23 cellular contexts compared by ENCODE assay signal in the genomic region with DNA sequence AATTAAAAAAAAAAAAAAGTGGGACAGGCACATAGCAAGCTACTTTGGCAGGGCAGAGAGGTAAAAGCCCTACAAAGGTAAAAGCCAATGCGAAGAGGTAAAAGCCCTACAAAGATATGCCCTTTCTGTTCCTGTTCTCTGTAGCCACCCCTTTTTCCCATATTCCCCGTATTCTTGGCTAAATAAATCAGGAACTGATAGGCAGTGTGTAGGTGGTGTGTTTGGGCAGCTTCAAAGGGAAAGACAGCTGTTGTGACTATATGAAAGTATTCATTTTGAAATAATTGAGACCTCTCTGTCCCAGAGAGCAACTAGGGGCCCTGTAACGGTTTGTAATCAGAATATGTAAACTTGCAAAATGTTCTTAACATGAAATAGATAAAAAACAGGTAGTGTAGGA.
"Had no signal": no experiment of that assay in that cellular context is flagged by ENCODE, and none has a peak within 500 bp of the region (broad histone marks: within the 10 kb centered on the region; RNA-seq: fewer than 3 reads in every experiment).

No MANE protein-coding gene starts in this region.

- H3K4me2 ChIP-seq: hepatocyte had no signal

- H3K36me3 Mint-ChIP-seq: memory B cell; naive thymus-derived CD4-positive, alpha-beta T cell had no signal

- H3K9me3 Mint-ChIP-seq: memory B cell; nephron; stimulated activated naive CD8-positive, alpha-beta T cell treated with anti-CD3 and anti-CD28 coated beads, Interleukin-15, amount 100 ng/mL, for 72 hours had no signal

- H3K27me3 Mint-ChIP-seq: memory B cell; stimulated activated naive CD8-positive, alpha-beta T cell treated with anti-CD3 and anti-CD28 coated beads, Interleukin-15, amount 100 ng/mL, for 72 hours had no signal

- H3K4me3 Mint-ChIP-seq: memory B cell; naive thymus-derived CD4-positive, alpha-beta T cell; nephron; stimulated activated naive CD8-positive, alpha-beta T cell treated with anti-CD3 and anti-CD28 coated beads, Interleukin-15, amount 100 ng/mL, for 72 hours had no signal

- H3K79me2 ChIP-seq: hepatocyte had no signal

- ATAC-seq: heart left ventricle; left lobe of liver; mucosa of descending colon; naive thymus-derived CD4-positive, alpha-beta T cell; psoas muscle; right cardiac atrium; stimulated activated naive CD8-positive, alpha-beta T cell treated with anti-CD3 and anti-CD28 coated beads, Interleukin-15, amount 100 ng/mL, for 72 hours had no signal

- H2AFZ ChIP-seq: hepatocyte had no signal

- H3K27ac ChIP-seq: dorsolateral prefrontal cortex, heart left ventricle, hepatocyte, psoas muscle, sigmoid colon, suprapubic skin, transverse colon, vagina had no signal

- H3K27me3 ChIP-seq: dorsolateral prefrontal cortex, sigmoid colon, suprapubic skin, transverse colon, vagina had no signal

- H3K27ac Mint-ChIP-seq: memory B cell; naive thymus-derived CD4-positive, alpha-beta T cell; nephron; stimulated activated naive CD8-positive, alpha-beta T cell treated with anti-CD3 and anti-CD28 coated beads, Interleukin-15, amount 100 ng/mL, for 72 hours had no signal

- H3K36me3 ChIP-seq: heart left ventricle, sigmoid colon, suprapubic skin, transverse colon, vagina had no signal

- H3K9me3 ChIP-seq: mucosa of descending colon, psoas muscle, sigmoid colon, suprapubic skin, transverse colon, vagina had no signal

- FAIRE-seq: frontal cortex, kidney had no signal

- H3K4me1 ChIP-seq: psoas muscle, sigmoid colon, transverse colon, vagina had no signal

- H3K4me3 ChIP-seq: dorsolateral prefrontal cortex, heart left ventricle, hepatocyte, lung, mucosa of descending colon, psoas muscle, sigmoid colon, suprapubic skin, transverse colon, vagina had no signal

- DNase-seq: cortex of kidney; dorsolateral prefrontal cortex; effector CD4-positive, alpha-beta T cell; heart left ventricle; kidney; mucosa of descending colon; naive thymus-derived CD4-positive, alpha-beta T cell; nucleus accumbens; posterior cingulate gyrus; psoas muscle; right cardiac atrium; sigmoid colon; stimulated activated naive CD4-positive, alpha-beta T cell; stimulated activated naive CD8-positive, alpha-beta T cell treated with anti-CD3 and anti-CD28 coated beads, Interleukin-15, amount 100 ng/mL, for 72 hours; transverse colon had no signal
